9 cellular contexts compared by ENCODE assay signal in genomic region chr5:180670586-180671359, GRCh38. TPM values are rescaled to one million over a fixed set of nuclear protein-coding genes. Genes with fewer than 3 reads are reported as not detected.
A peak's percentile ranks its signal among the peaks of the same experiment; 100 is the strongest.
DNase-seq lines count a peak whose midpoint lies in the region; ATAC-seq, FAIRE-seq and TF ChIP-seq lines count a peak whose summit lies in the region.
"Had no signal": no experiment of that assay in that cellular context is flagged by ENCODE, and none has a peak within 500 bp of the region (broad histone marks: within the 10 kb centered on the region; RNA-seq: fewer than 3 reads in every experiment).

No MANE protein-coding gene starts in this region.

- no peak for ATAC-seq in HG03135 (IDR thresholded peaks at IDR 0.05; ENCODE audit: unreplicated experiment)
- no peak for ATAC-seq in GM21786 (IDR thresholded peaks at IDR 0.05; ENCODE audit: unreplicated experiment)

- H3K4me3 ChIP-seq in fibroblast of the aortic adventitia (ENCODE audit: low read depth, low read length), result no peak overlapping the region
- H3K4me3 ChIP-seq: ovary had no signal

- no peak overlapping the region for H3K4me3 Mint-ChIP-seq in osteocyte (ENCODE audit: unreplicated experiment)

- peaks cover 16% of the 10 kb centered on the region for H3K27me3 Mint-ChIP-seq in osteocyte (ENCODE audit: unreplicated experiment)

- H3K4me1 Mint-ChIP-seq in osteocyte (ENCODE audit: unreplicated experiment), result peaks cover 2% of the 10 kb centered on the region

- H3K9me3 Mint-ChIP-seq in osteocyte (ENCODE audit: unreplicated experiment), result no peaks in the 10 kb centered on the region

- FAIRE-seq in GM18507 (lab: Jason Lieb, UNC), result peak; percentile 41

- no peak overlapping the region for H3K27ac Mint-ChIP-seq in osteocyte (ENCODE audit: unreplicated experiment)

- DNase-seq in AG09319 (ENCODE audit: extremely low read depth, low read depth) (no peak), GM18507 (ENCODE audit: extremely low spot score, insufficient read length, low read depth) (no peak), NCI-H748 treated with DMSO at 0.1 percent for 48 hours (lab: John Stamatoyannopoulos, UW) (peak; percentile 59), activated T-cell treated with anti-CD3 and anti-CD28 coated beads for 24 hours (ENCODE audit: low read depth) (peak; percentile 39), fibroblast of the aortic adventitia (ENCODE audit: low read depth) (peak; percentile 39), osteocyte (ENCODE audit: extremely low spot score, unreplicated experiment) (peak; percentile 68)

- TF ChIP-seq CTCF in AG09319 (IDR thresholded peaks at IDR 0.05; ENCODE audit: low read depth, low read length) (peak; percentile 37), fibroblast of the aortic adventitia (IDR thresholded peaks at IDR 0.05; ENCODE audit: insufficient read depth, low read length) (peak; percentile 37), osteocyte (IDR thresholded peaks at IDR 0.05) (peak; percentile 69)

- no peaks in the 10 kb centered on the region for H3K36me3 Mint-ChIP-seq in osteocyte (ENCODE audit: unreplicated experiment)

RNA-seq across cellular contexts. Expression of gene FLT4, which starts 21.4 kb away (rescaled TPM):
- total RNA-seq in fibroblast of the aortic adventitia (ENCODE audit: low replicate concordance) (0.09 TPM in 1 of 2 replicates, not detected in the other), osteocyte (0.51 TPM in 1 of 2 replicates, not detected in the other)

Comparison
In these comparisons a context has a peak if more than half of its experiments do, and no peak if none do; other contexts are left out.
1. DNase-seq: peak in NCI-H748 treated with DMSO at 0.1 percent for 48 hours (single experiment), activated T-cell treated with anti-CD3 and anti-CD28 coated beads for 24 hours (single experiment), fibroblast of the aortic adventitia (single experiment) and osteocyte (single experiment); none in AG09319 (single experiment) and GM18507 (single experiment).
2. Peak in every context shown above with its lines, with median percentiles within 50 percentile points of each other: CTCF ChIP-seq.